Comparison of ENCODE assay signal across 15 cellular contexts in the genomic region with DNA sequence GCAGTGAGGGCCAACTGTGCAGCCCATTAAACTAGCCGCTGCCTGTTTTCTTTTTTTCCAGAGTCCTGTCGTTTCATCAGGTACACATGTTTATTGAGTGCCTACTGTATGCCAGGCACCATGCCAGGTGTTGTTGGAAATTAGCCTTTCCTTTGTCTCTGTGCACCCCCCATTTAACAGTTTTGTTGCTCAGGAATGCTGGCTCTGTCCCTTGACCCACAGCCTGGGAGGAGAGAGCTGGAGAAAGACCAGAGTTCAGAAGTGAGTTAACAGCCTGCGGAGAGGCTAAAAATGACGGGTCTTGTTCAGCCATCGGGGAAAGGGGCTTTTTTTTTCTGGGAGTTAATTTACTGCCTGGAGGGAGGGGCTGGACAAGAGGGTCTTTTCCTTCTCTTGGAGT. TPM values are rescaled to one million over a fixed set of nuclear protein-coding genes. Genes with fewer than 3 reads are reported as not detected.
"Had no signal": no experiment of that assay in that cellular context is flagged by ENCODE, and none has a peak within 500 bp of the region (broad histone marks: within the 10 kb centered on the region; RNA-seq: fewer than 3 reads in every experiment).

No MANE protein-coding gene starts in this region.

- H3K4me3 Mint-ChIP-seq: activated naive CD4-positive, alpha-beta T cell treated with anti-CD3 and anti-CD28 coated beads, Interleukin-2, amount 50 U/mL, for 24 hours had no signal

- H3K4me3 ChIP-seq: prostate gland had no signal

- H3K4me1 ChIP-seq: prostate gland had no signal

- H3K27ac Mint-ChIP-seq: activated naive CD4-positive, alpha-beta T cell treated with anti-CD3 and anti-CD28 coated beads, Interleukin-2, amount 50 U/mL, for 24 hours; type B pancreatic cell had no signal

- H3K36me3 ChIP-seq: prostate gland had no signal

- H3K36me3 Mint-ChIP-seq: activated naive CD4-positive, alpha-beta T cell treated with anti-CD3 and anti-CD28 coated beads, Interleukin-2, amount 50 U/mL, for 24 hours; type B pancreatic cell had no signal

- H3K27ac ChIP-seq: prostate gland had no signal

- DNase-seq: activated CD4-positive, alpha-beta T cell treated with anti-CD3 and anti-CD28 coated beads, Interleukin-2, amount 50 U/mL, for 1 hour; activated T-cell treated with anti-CD3 and anti-CD28 coated beads for 4 hours; caudate nucleus; cortex of kidney; left ventricle myocardium superior; midbrain; occipital lobe; stimulated activated CD4-positive, alpha-beta T cell treated with anti-CD3 and anti-CD28 coated beads, Interleukin-2, amount 100 ng/mL, for 24 hours; stimulated activated naive CD4-positive, alpha-beta T cell treated with Interleukin-2 at 50 U/mL for 16 hours had no signal

- ATAC-seq: left ventricle myocardium superior, sciatic nerve had no signal

- H3K9me3 ChIP-seq: prostate gland had no signal

- H3K9me3 Mint-ChIP-seq: activated naive CD4-positive, alpha-beta T cell treated with anti-CD3 and anti-CD28 coated beads, Interleukin-2, amount 50 U/mL, for 24 hours; type B pancreatic cell had no signal

RNA-seq across cellular contexts. Expression of a gene that starts 1.3 kb away (rescaled TPM):
- total RNA-seq: activated CD8-positive, alpha-beta memory T cell treated with anti-CD3 and anti-CD28 coated beads for 36 hours; T-helper 2 cell treated with Interferon-gamma antibody and Interleukin-4, amounts not matched to agents 100 ng/mL and 5 ng/mL, for 36 hours had no signal
